ENCODE assay signal across 7 cellular contexts in the genomic region with DNA sequence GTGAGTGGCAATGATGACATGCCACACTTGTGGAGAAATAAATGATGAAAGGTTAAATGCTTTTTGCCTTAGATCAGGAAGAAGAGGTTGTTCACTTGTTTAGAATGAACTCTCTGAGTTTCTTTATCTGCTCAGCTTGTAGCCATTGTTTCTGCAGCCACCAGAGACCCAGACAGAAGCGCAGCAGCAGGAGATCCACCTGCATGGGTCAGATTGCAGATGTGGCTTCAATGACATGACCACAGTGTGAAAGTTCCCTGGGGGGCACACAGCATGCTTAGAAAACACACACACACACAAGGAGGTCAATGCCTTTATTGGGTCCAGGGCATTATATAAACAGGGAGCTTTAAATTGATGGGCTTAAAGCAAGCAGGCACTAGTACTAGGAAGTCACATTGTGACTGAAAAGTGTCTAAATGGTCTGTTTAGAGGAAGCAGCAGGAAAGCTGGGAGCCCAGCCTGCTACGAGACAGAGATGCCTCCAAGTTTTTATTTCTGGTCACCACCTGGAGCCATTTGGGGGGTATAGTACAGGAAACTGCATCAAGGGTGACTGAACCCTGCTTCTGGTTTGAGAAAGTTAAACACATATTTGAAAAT.
DNase-seq lines count a peak whose midpoint lies in the region; ATAC-seq, FAIRE-seq and TF ChIP-seq lines count a peak whose summit lies in the region.
"Not testable (repeated sequence)": the region's sequence is repeated elsewhere in the genome, so short reads cannot be mapped to it uniquely, and the experiment has no call there.

No MANE protein-coding gene starts in this region.

- H4K8ac ChIP-seq in neuronal stem cell (ENCODE audit: low read depth, low read length) = not testable (repeated sequence)

- RAD21 ChIA-PET in GM12878 (lab: Charles Lee; ENCODE audit: unreplicated experiment) = not testable (repeated sequence)

- not testable (repeated sequence) for DNase-seq in GM23338 (ENCODE audit: low spot score); WTC11 (ENCODE audit: low spot score); GM12878 (ENCODE audit: low read depth, low spot score); neuronal stem cell (ENCODE audit: low spot score)

- 0% methylated on average over 1 of the region's 2 CpGs for WGBS in GM12878 (ENCODE audit: insufficient coverage, insufficient replicate concordance, low lambda C conversion rate, missing lambda C conversion rate)
- no CpG with 5 or more reads among the region's 2 CpGs for WGBS in neuronal stem cell (ENCODE audit: extremely low coverage in 2 of 2, insufficient read length in 2 of 2, insufficient replicate concordance in 1 of 2), 2 donors

- not testable (repeated sequence) for H3K18ac ChIP-seq in neuronal stem cell (ENCODE audit: low read length)

- intact Hi-C loops in GM12878 (cut with micrococcal nuclease; ENCODE audit: unreplicated experiment) = not testable (repeated sequence)

- not testable (repeated sequence) for TF ChIP-seq POLR2A in GM12878 (IDR thresholded peaks at IDR 0.05; ENCODE audit: low read depth, low read length)

- TF ChIP-seq EP300 in GM12878 (IDR thresholded peaks at IDR 0.05; ENCODE audit: borderline replicate concordance in 1 of 2, control insufficient read depth in 1 of 2, low read depth in 2 of 2, low read length in 2 of 2) = not testable (repeated sequence)

- not testable (repeated sequence) for H2AFZ ChIP-seq in GM23338; GM12878 (ENCODE audit: control insufficient read depth, low read depth, low read length); neuronal stem cell (ENCODE audit: low read length)

- not testable (repeated sequence) for H3K14ac ChIP-seq in neuronal stem cell (ENCODE audit: low read length)

- H3K4me2 ChIP-seq in GM23338; GM12878 (ENCODE audit: control insufficient read depth, insufficient read depth): not testable (repeated sequence)
- H3K4me2 ChIP-seq in neuronal stem cell (ENCODE audit: insufficient read depth, low read length, poor library complexity, severe bottlenecking) = peak overlapping the region; percentile 11

- ATAC-seq in GM19452 (IDR thresholded peaks at IDR 0.05; ENCODE audit: unreplicated experiment) (peak; percentile 70), GM21619 (IDR thresholded peaks at IDR 0.05; ENCODE audit: unreplicated experiment) (peak; percentile 51), GM23338 (peak; percentile 92), HG03175 (IDR thresholded peaks at IDR 0.05; ENCODE audit: unreplicated experiment) (peak; percentile 49), WTC11 (peak; percentile 75), GM12878 (peak; percentile 20; the same call in 1 of the 3 replicates)

- not testable (repeated sequence) for BruUV-seq in GM12878 (replicated peaks; lab: Mats Ljungman, UMichigan)

- H2BK5ac ChIP-seq in neuronal stem cell (ENCODE audit: low read length) = not testable (repeated sequence)

- H2BK15ac ChIP-seq in neuronal stem cell (ENCODE audit: low read length) = not testable (repeated sequence)

- not testable (repeated sequence) for H3K9me2 ChIP-seq in GM23338 (ENCODE audit: insufficient read depth)

- H4K91ac ChIP-seq in neuronal stem cell (ENCODE audit: low read depth, low read length, poor library complexity) = not testable (repeated sequence)

- not testable (repeated sequence) for H3K9me3 ChIP-seq in GM12878 (replicated peaks; ENCODE audit: control insufficient read depth, insufficient read depth, low read length); neuronal stem cell (replicated peaks in 1 of 2; ENCODE audit: control insufficient read depth in 2 of 2, insufficient read depth in 1 of 2, low read depth in 1 of 2, low read length in 2 of 2)

- TF ChIP-seq RAD21 in GM12878 (IDR thresholded peaks at IDR 0.05; ENCODE audit: insufficient read depth, low read depth, low read length) = not testable (repeated sequence)

- not testable (repeated sequence) for H3K23ac ChIP-seq in neuronal stem cell (ENCODE audit: low read depth, low read length, poor library complexity)

- H3K4me3 Mint-ChIP-seq in GM23338, WTC11: not testable (repeated sequence)

- H3K9ac ChIP-seq in GM12878 (ENCODE audit: control insufficient read depth, insufficient read depth, low read length); neuronal stem cell (ENCODE audit: low read depth, low read length, poor library complexity): not testable (repeated sequence)

- not testable (repeated sequence) for H2AK5ac ChIP-seq in neuronal stem cell (ENCODE audit: low read depth, low read length)

- FAIRE-seq in GM12878 (lab: Jason Lieb, UNC) = not testable (repeated sequence)

- H2BK120ac ChIP-seq in neuronal stem cell (ENCODE audit: low read depth, low read length) = not testable (repeated sequence)

- not testable (repeated sequence) for H3K4me1 Mint-ChIP-seq in GM23338, WTC11

- H3K79me1 ChIP-seq in neuronal stem cell (ENCODE audit: low read depth, low read length) = not testable (repeated sequence)

- not testable (repeated sequence) for H3K4ac ChIP-seq in neuronal stem cell (ENCODE audit: low read length)

- POLR2A ChIA-PET in WTC11 (lab: Charles Lee); GM12878 (lab: Charles Lee): not testable (repeated sequence)

- H3K27me3 Mint-ChIP-seq in GM23338 (ENCODE audit: insufficient read depth, low read depth, poor library complexity); WTC11 (ENCODE audit: low read depth): not testable (repeated sequence)

- H3K27ac Mint-ChIP-seq in GM23338, WTC11: not testable (repeated sequence)

- not testable (repeated sequence) for H3K9me3 Mint-ChIP-seq in GM23338, WTC11

- not testable (repeated sequence) for H3K79me2 ChIP-seq in GM23338 (replicated peaks; ENCODE audit: insufficient read depth); GM12878 (ENCODE audit: control insufficient read depth, insufficient read depth, low read length)

- SMC1A ChIA-PET in GM12878 (lab: Charles Lee; ENCODE audit: uncharacterized antibody, unreplicated experiment) = not testable (repeated sequence)

- not testable (repeated sequence) for H3F3A ChIP-seq in GM23338 (replicated peaks; ENCODE audit: low read depth)

- not testable (repeated sequence) for H2BK12ac ChIP-seq in neuronal stem cell (ENCODE audit: low read length)

- not testable (repeated sequence) for H3K27me3 ChIP-seq in GM23338 (ENCODE audit: insufficient read depth); GM12878 (replicated peaks in 1 of 2; ENCODE audit: control insufficient read depth in 2 of 2, insufficient read depth in 2 of 2, low read length in 1 of 2); neuronal stem cell (ENCODE audit: control insufficient read depth in 3 of 3, insufficient read depth in 3 of 3, low read depth in 1 of 3, low read length in 3 of 3)

- H3K36me3 Mint-ChIP-seq in GM23338 (ENCODE audit: low read depth); WTC11: not testable (repeated sequence)

- not testable (repeated sequence) for H3K36me3 ChIP-seq in GM23338 (ENCODE audit: insufficient read depth); GM12878 (ENCODE audit: control insufficient read depth in 2 of 2, insufficient read depth in 2 of 2, low read length in 1 of 2); neuronal stem cell (replicated peaks in 1 of 2; ENCODE audit: control insufficient read depth in 2 of 2, insufficient read depth in 2 of 2, low read length in 2 of 2)

- CTCF ChIA-PET in WTC11 (lab: Charles Lee); GM12878 (lab: Yijun Ruan, JAX): not testable (repeated sequence)

- H3K4me3 ChIP-seq in GM23338; GM12878; neuronal stem cell (ENCODE audit: low read length in 2 of 2): not testable (repeated sequence)

- in situ Hi-C loops in GM12878 (cut with MboI) = not testable (repeated sequence)

- H3K27ac ChIP-seq in GM23338 (ENCODE audit: low read depth); GM12878 (ENCODE audit: control insufficient read depth, insufficient read depth); neuronal stem cell (replicated peaks; ENCODE audit: low read length): not testable (repeated sequence)

- not testable (repeated sequence) for TF ChIP-seq CTCF in GM23338 (conservative IDR thresholded peaks at IDR 0.05; ENCODE audit: low read depth in 2 of 2); WTC11 (IDR thresholded peaks at IDR 0.05); GM12878 (IDR thresholded peaks at IDR 0.05 in 2 of 3, conservative IDR thresholded peaks at IDR 0.05 in 1 of 3; ENCODE audit: control insufficient read depth in 2 of 3, extremely low read depth in 1 of 3, insufficient read depth in 1 of 3, low read depth in 3 of 3, low read length in 3 of 3)

- H3K4me1 ChIP-seq in GM23338 (ENCODE audit: insufficient read depth); GM12878 (ENCODE audit: control insufficient read depth, insufficient read depth, low read length); neuronal stem cell (ENCODE audit: control insufficient read depth in 2 of 2, insufficient read depth in 1 of 2, low read depth in 1 of 2, low read length in 2 of 2): not testable (repeated sequence)

- H4K20me1 ChIP-seq in GM23338 (replicated peaks; ENCODE audit: insufficient read depth); GM12878 (ENCODE audit: control insufficient read depth, insufficient read depth): not testable (repeated sequence)

Comparison
In these comparisons a context has a peak if more than half of its experiments do, and no peak if none do; other contexts are left out.
1. ATAC-seq: peak in every context shown above with its lines; median percentile 92 in GM23338; 75 in WTC11; 70 in GM19452; 51 in GM21619; 49 in HG03175; 20 in GM12878.